ENCODE assay signal across 8 cellular contexts in genomic region chr12:14403293-14403692, GRCh38. TPM values are rescaled to one million over a fixed set of nuclear protein-coding genes. Genes with fewer than 3 reads are reported as not detected.
DNase-seq lines count a peak whose midpoint lies in the region; ATAC-seq and TF ChIP-seq lines count a peak whose summit lies in the region.

No MANE protein-coding gene starts in this region.

- peaks cover 93% of the 10 kb centered on the region for H3K79me2 ChIP-seq in mammary epithelial cell (ENCODE audit: insufficient read depth, low read length)

- no peak overlapping the region for H2AFZ ChIP-seq in mammary epithelial cell (ENCODE audit: low read depth, low read length)
- H2AFZ ChIP-seq in neuron (ENCODE audit: low read depth, low read length): no peak overlapping the region

- H3K4me3 ChIP-seq in mammary epithelial cell (replicated peaks in 1 of 3; ENCODE audit: insufficient read depth in 1 of 3, low read depth in 2 of 3, low read length in 3 of 3) (no peak overlapping the region), neuron (ENCODE audit: low read length) (peak overlapping the region; percentile 20)

- CTCF ChIA-PET in mammary epithelial cell (lab: Charles Lee; ENCODE audit: low non-redundant PET): interaction anchor here (0.6 kb wide), 1 partner anchor 51 kb away, joined by 4 read pairs; no protein-coding TSS in a partner anchor

- DNase-seq in mammary epithelial cell: no peak
- no peak for DNase-seq in A172 (ENCODE audit: low spot score)
- no peak for DNase-seq in SIG-M5 treated with dmso at 0.1 percent for 504 hours (lab: John Stamatoyannopoulos, UW; ENCODE audit: unreplicated experiment)
- DNase-seq in SW480 (ENCODE audit: low spot score): no peak
- DNase-seq in activated gamma-delta T cell (lab: John Stamatoyannopoulos, UW): no peak

- H3K9me3 ChIP-seq in mammary epithelial cell (replicated peaks; ENCODE audit: insufficient read depth, low read length): no peaks in the 10 kb centered on the region
- peaks cover 12% of the 10 kb centered on the region for H3K9me3 ChIP-seq in neuron (ENCODE audit: low read length)

- in situ Hi-C loops in mammary epithelial cell (cut with MboI; ENCODE audit: low sequenced_read_pairs in 2 of 2): no loop called here

- dilution Hi-C loops in mammary epithelial cell (cut with HindIII; ENCODE audit: low sequenced_read_pairs): no loop called here

- H3K9ac ChIP-seq in mammary epithelial cell (ENCODE audit: insufficient read depth, low read length): no peak overlapping the region

- H3K36me3 ChIP-seq in mammary epithelial cell (ENCODE audit: insufficient read depth, low read length) (no peaks in the 10 kb centered on the region), neuron (ENCODE audit: insufficient read depth, low read length) (peaks cover 2% of the 10 kb centered on the region)

- peak overlapping the region; percentile 63 for H3K27ac ChIP-seq in mammary epithelial cell (ENCODE audit: insufficient read depth, low read depth, low read length)

- H3K27me3 ChIP-seq in mammary epithelial cell (ENCODE audit: insufficient read depth, low read length) (no peaks in the 10 kb centered on the region), neuron (ENCODE audit: insufficient read depth, low read length) (no peaks in the 10 kb centered on the region)

- H4K20me1 ChIP-seq in mammary epithelial cell (ENCODE audit: insufficient read depth, low read length): no peaks in the 10 kb centered on the region

- peak overlapping the region; percentile 41 for H3K4me2 ChIP-seq in mammary epithelial cell (ENCODE audit: insufficient read depth, low read depth, low read length)

- WGBS in mammary epithelial cell (ENCODE audit: low coverage, missing lambda C conversion rate): 0% methylated on average over 1 of the region's 1 CpG

- BruUV-seq in mammary epithelial cell (replicated peaks; lab: Mats Ljungman, UMichigan): no TSS peak

- ATAC-seq in GM18502 (IDR thresholded peaks at IDR 0.05; ENCODE audit: poor library complexity, unreplicated experiment): peak; percentile 24
- peak; percentile 10 for ATAC-seq in HG03439 (IDR thresholded peaks at IDR 0.05; ENCODE audit: unreplicated experiment)

- intact Hi-C loops in mammary epithelial cell (cut with micrococcal nuclease): loop anchor here (5.0 kb wide), 1 partner anchor 36 kb away; the partner anchor contains the start of gene ATF7IP

- H3K4me1 ChIP-seq in mammary epithelial cell (ENCODE audit: insufficient read depth, low read length) (peaks cover 19% of the 10 kb centered on the region), neuron (ENCODE audit: insufficient read depth, low read length) (peaks cover 22% of the 10 kb centered on the region)

- no peak for TF ChIP-seq CTCF in mammary epithelial cell (conservative IDR thresholded peaks at IDR 0.05 in 1 of 2, IDR thresholded peaks at IDR 0.05 in 1 of 2; ENCODE audit: extremely low read depth in 1 of 2, insufficient read depth in 1 of 2, low read depth in 1 of 2, low read length in 2 of 2)

RNA-seq across cellular contexts. Expression of gene ATF7IP, which starts 37.8 kb away (rescaled TPM):
- 10 to 100 TPM; 33.3 to 41.0 TPM for total RNA-seq in mammary epithelial cell
- polyA plus RNA-seq in mammary epithelial cell: 8.2 TPM
- polyA minus RNA-seq in mammary epithelial cell: 59.9 TPM
- total RNA-seq in A172 (2014; rRNA removed; shearing (Covaris generic)): 26.4 and 30.0 TPM in 2 replicates
